In the genomic region with DNA sequence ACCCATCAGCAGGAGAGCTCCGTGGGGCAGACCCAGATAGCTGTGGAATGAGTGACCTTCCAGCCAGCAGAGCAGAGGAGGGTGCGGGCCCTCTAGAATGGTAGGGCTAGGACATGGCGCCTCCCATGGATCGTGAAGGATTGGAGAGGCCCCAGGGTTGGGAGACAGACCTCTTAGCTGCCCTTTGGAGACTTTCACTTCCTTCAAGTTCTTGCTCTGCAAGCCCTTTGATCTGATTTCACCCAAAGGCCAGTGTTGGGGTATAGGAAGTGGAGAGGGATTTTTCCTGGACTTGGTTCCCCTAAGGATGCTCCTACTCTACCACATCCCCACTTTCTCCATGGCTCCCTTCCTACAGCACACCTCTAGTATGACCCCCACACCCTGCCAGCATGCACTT, we compare ENCODE assay signal across 1 cellular context.
A peak's percentile ranks its signal among the peaks of the same experiment; 100 is the strongest.
TF ChIP-seq lines count a peak whose summit lies in the region.

No MANE protein-coding gene starts in this region.

TF ChIP-seq in GM12878, 131 proteins besides CTCF, POLR2A, EP300 and RAD21:
- TF ChIP-seq CBX3 (IDR thresholded peaks at IDR 0.05; ENCODE audit: borderline replicate concordance, low read depth) (no peak), NFXL1 (IDR thresholded peaks at IDR 0.05; ENCODE audit: borderline replicate concordance) (no peak), NRF1 (conservative IDR thresholded peaks at IDR 0.05; ENCODE audit: low read depth, low read length) (no peak), IKZF1 (conservative IDR thresholded peaks at IDR 0.05) (no peak; the same call in none of the 2 replicates), NFYA (IDR thresholded peaks at IDR 0.05; ENCODE audit: borderline replicate concordance, low read depth, low read length) (no peak), SMAD1 (IDR thresholded peaks at IDR 0.05; ENCODE audit: low read depth, partially characterized antibody) (no peak), IKZF2 (IDR thresholded peaks at IDR 0.05) (peak; percentile 35 to 44; a peak in 2 of 4 replicates), PAX5 (IDR thresholded peaks at IDR 0.05; ENCODE audit: borderline replicate concordance, low read depth, low read length) (no peak), CBX5 (IDR thresholded peaks at IDR 0.05; ENCODE audit: low read depth) (no peak), NR2F1 (conservative IDR thresholded peaks at IDR 0.05) (0 out of 2 replicates have a peak, but pooled peaks have one; percentile 21), NR2C1 (IDR thresholded peaks at IDR 0.05) (no peak), SPI1 (IDR thresholded peaks at IDR 0.05; ENCODE audit: borderline replicate concordance, insufficient read depth, low read depth, low read length) (peak; percentile 62; the same call in 1 of the 2 replicates), RB1 (IDR thresholded peaks at IDR 0.05; ENCODE audit: borderline replicate concordance) (no peak), ZBED1 (IDR thresholded peaks at IDR 0.05; ENCODE audit: borderline replicate concordance) (no peak), RELA (IDR thresholded peaks at IDR 0.05; ENCODE audit: borderline replicate concordance, partially characterized antibody) (no peak), YBX1 (IDR thresholded peaks at IDR 0.05) (no peak), FOXM1 (IDR thresholded peaks at IDR 0.05; ENCODE audit: low read depth, low read length) (no peak), RFX5 (IDR thresholded peaks at IDR 0.05; ENCODE audit: low read depth, low read length) (no peak), KDM1A (IDR thresholded peaks at IDR 0.05; ENCODE audit: borderline replicate concordance) (no peak), EED (IDR thresholded peaks at IDR 0.05; ENCODE audit: low read depth) (peak; percentile 64), ZNF384 (IDR thresholded peaks at IDR 0.05; ENCODE audit: borderline replicate concordance, low read depth, low read length) (no peak), ZNF24 (IDR thresholded peaks at IDR 0.05) (no peak)
- TF ChIP-seq, protein P1, sequence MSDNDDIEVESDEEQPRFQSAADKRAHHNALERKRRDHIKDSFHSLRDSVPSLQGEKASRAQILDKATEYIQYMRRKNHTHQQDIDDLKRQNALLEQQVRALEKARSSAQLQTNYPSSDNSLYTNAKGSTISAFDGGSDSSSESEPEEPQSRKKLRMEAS (IDR thresholded peaks at IDR 0.05; ENCODE audit: low read depth, low read length): no peak
- TF ChIP-seq, protein P2, sequence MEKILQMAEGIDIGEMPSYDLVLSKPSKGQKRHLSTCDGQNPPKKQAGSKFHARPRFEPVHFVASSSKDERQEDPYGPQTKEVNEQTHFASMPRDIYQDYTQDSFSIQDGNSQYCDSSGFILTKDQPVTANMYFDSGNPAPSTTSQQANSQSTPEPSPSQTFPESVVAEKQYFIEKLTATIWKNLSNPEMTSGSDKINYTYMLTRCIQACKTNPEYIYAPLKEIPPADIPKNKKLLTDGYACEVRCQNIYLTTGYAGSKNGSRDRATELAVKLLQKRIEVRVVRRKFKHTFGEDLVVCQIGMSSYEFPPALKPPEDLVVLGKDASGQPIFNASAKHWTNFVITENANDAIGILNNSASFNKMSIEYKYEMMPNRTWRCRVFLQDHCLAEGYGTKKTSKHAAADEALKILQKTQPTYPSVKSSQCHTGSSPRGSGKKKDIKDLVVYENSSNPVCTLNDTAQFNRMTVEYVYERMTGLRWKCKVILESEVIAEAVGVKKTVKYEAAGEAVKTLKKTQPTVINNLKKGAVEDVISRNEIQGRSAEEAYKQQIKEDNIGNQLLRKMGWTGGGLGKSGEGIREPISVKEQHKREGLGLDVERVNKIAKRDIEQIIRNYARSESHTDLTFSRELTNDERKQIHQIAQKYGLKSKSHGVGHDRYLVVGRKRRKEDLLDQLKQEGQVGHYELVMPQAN (conservative IDR thresholded peaks at IDR 0.05): no peak
- TF ChIP-seq, protein P3, sequence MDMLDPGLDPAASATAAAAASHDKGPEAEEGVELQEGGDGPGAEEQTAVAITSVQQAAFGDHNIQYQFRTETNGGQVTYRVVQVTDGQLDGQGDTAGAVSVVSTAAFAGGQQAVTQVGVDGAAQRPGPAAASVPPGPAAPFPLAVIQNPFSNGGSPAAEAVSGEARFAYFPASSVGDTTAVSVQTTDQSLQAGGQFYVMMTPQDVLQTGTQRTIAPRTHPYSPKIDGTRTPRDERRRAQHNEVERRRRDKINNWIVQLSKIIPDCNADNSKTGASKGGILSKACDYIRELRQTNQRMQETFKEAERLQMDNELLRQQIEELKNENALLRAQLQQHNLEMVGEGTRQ (IDR thresholded peaks at IDR 0.05; ENCODE audit: borderline replicate concordance, low read depth, low read length): no peak
- TF ChIP-seq, protein P4, sequence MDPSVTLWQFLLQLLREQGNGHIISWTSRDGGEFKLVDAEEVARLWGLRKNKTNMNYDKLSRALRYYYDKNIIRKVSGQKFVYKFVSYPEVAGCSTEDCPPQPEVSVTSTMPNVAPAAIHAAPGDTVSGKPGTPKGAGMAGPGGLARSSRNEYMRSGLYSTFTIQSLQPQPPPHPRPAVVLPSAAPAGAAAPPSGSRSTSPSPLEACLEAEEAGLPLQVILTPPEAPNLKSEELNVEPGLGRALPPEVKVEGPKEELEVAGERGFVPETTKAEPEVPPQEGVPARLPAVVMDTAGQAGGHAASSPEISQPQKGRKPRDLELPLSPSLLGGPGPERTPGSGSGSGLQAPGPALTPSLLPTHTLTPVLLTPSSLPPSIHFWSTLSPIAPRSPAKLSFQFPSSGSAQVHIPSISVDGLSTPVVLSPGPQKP (IDR thresholded peaks at IDR 0.05; ENCODE audit: low read depth, low read length): no peak
- TF ChIP-seq, protein P5, sequence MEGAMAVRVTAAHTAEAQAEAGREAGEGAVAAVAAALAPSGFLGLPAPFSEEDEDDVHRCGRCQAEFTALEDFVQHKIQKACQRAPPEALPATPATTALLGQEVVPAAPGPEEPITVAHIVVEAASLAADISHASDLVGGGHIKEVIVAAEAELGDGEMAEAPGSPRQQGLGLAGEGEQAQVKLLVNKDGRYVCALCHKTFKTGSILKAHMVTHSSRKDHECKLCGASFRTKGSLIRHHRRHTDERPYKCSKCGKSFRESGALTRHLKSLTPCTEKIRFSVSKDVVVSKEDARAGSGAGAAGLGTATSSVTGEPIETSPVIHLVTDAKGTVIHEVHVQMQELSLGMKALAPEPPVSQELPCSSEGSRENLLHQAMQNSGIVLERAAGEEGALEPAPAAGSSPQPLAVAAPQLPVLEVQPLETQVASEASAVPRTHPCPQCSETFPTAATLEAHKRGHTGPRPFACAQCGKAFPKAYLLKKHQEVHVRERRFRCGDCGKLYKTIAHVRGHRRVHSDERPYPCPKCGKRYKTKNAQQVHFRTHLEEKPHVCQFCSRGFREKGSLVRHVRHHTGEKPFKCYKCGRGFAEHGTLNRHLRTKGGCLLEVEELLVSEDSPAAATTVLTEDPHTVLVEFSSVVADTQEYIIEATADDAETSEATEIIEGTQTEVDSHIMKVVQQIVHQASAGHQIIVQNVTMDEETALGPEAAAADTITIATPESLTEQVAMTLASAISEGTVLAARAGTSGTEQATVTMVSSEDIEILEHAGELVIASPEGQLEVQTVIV (IDR thresholded peaks at IDR 0.05; ENCODE audit: borderline replicate concordance, partially characterized antibody): no peak
